In genomic region chr19:10885241-10886169, GRCh38 we compare ENCODE assay signal across 22 cellular contexts. TPM values are rescaled to one million over a fixed set of nuclear protein-coding genes. Genes with fewer than 3 reads are reported as not detected.
DNase-seq lines count a peak whose midpoint lies in the region; ATAC-seq, FAIRE-seq and TF ChIP-seq lines count a peak whose summit lies in the region.
"Had no signal": no experiment of that assay in that cellular context is flagged by ENCODE, and none has a peak within 500 bp of the region (broad histone marks: within the 10 kb centered on the region; RNA-seq: fewer than 3 reads in every experiment).

No MANE protein-coding gene starts in this region.

- H3K18ac ChIP-seq in H1 (ENCODE audit: extremely low read depth, low read length) (peak overlapping the region; percentile 36), neuronal stem cell (ENCODE audit: low read length) (peak overlapping the region; percentile 72)

- no peak for TF ChIP-seq CTCF in cardiac muscle cell (IDR thresholded peaks at IDR 0.05; ENCODE audit: low read depth, low read length)
- no peak for TF ChIP-seq CTCF in H1 (IDR thresholded peaks at IDR 0.05; ENCODE audit: control extremely low read depth in 1 of 3, insufficient read depth in 1 of 3, low read depth in 1 of 3, low read length in 3 of 3)
- no peak for TF ChIP-seq CTCF in vagina (IDR thresholded peaks at IDR 0.05)
- no peak for TF ChIP-seq CTCF in mucosa of descending colon (IDR thresholded peaks at IDR 0.05)

- peak overlapping the region; percentile 44; the same call in 1 of the 2 replicates for H2BK5ac ChIP-seq in H1 (ENCODE audit: low read depth, low read length)
- H2BK5ac ChIP-seq in neuronal stem cell (ENCODE audit: low read length) = no peak overlapping the region

- no peaks in the 10 kb centered on the region for H3K27me3 Mint-ChIP-seq in T-helper 17 cell

- H3K27ac Mint-ChIP-seq in T-helper 17 cell = no peak overlapping the region
- H3K27ac Mint-ChIP-seq: CD8-positive, alpha-beta T cell had no signal

- no peaks in the 10 kb centered on the region for H3K36me3 ChIP-seq in cardiac muscle cell
- H3K36me3 ChIP-seq in H1 (ENCODE audit: control insufficient read depth in 2 of 4, insufficient read depth in 4 of 4, low read length in 3 of 4) = no peaks in the 10 kb centered on the region
- peaks cover 0 to 2% of the 10 kb centered on the region in 2 donors for H3K36me3 ChIP-seq in neuronal stem cell (replicated peaks in 1 of 2; ENCODE audit: control insufficient read depth in 2 of 2, insufficient read depth in 2 of 2, low read length in 2 of 2)
- no peaks in the 10 kb centered on the region for H3K36me3 ChIP-seq in vagina
- no peaks in the 10 kb centered on the region for H3K36me3 ChIP-seq in mucosa of descending colon (ENCODE audit: low read depth)

- H4K91ac ChIP-seq in H1 (replicated peaks; ENCODE audit: insufficient read length, low read length) (no peak overlapping the region), neuronal stem cell (ENCODE audit: low read depth, low read length, poor library complexity) (no peak overlapping the region)

- H3K27me3 ChIP-seq in cardiac muscle cell (no peaks in the 10 kb centered on the region), H1 (replicated peaks in 1 of 4; ENCODE audit: control insufficient read depth in 3 of 4, extremely low read depth in 1 of 4, insufficient read depth in 3 of 4, low read length in 3 of 4) (no peaks in the 10 kb centered on the region), neuronal stem cell (ENCODE audit: control insufficient read depth in 3 of 3, insufficient read depth in 3 of 3, low read depth in 1 of 3, low read length in 3 of 3) (no peaks in the 10 kb centered on the region), vagina (no peaks in the 10 kb centered on the region)
- H3K27me3 ChIP-seq: stomach had no signal

- H3K79me2 ChIP-seq in H1 (ENCODE audit: control insufficient read depth in 1 of 2, insufficient read depth in 2 of 2, low read length in 2 of 2) = peaks cover 4 to 81% of the 10 kb centered on the region in 2 experiments; a peak in 2 of 4 replicates

- FAIRE-seq in H1 (lab: Jason Lieb, UNC) = peak; percentile 28
- FAIRE-seq: GM18507, GM19239, kidney had no signal

- H3K27ac ChIP-seq in cardiac muscle cell = peak overlapping the region; percentile 65
- H3K27ac ChIP-seq in H1 (ENCODE audit: low read depth, low read length) = no peak overlapping the region
- H3K27ac ChIP-seq in neuronal stem cell (replicated peaks; ENCODE audit: low read length) = peak overlapping the region; percentile 76
- peak overlapping the region; percentile 73 for H3K27ac ChIP-seq in vagina
- H3K27ac ChIP-seq: coronary artery had no signal

- DNase-seq in cardiac muscle cell (ENCODE audit: low read depth in 1 of 2, low spot score in 1 of 2) = no peak
- no peak for DNase-seq in left cardiac atrium
- DNase-seq in H1 (ENCODE audit: low read depth in 1 of 2, low spot score in 2 of 2) = no peak
- no peak for DNase-seq in neuronal stem cell (ENCODE audit: low spot score)
- no peak for DNase-seq in vagina (ENCODE audit: extremely low spot score in 2 of 2)
- DNase-seq in mucosa of descending colon = no peak
- no peak for DNase-seq in T-helper 17 cell
- DNase-seq in NCI-H2029 treated with DMSO at 0.1 percent for 48 hours (lab: John Stamatoyannopoulos, UW) = no peak
- DNase-seq: ACHN; activated effector memory CD4-positive, alpha-beta T cell treated with anti-CD3 and anti-CD28 coated beads, Interleukin-2, amount 50 U/mL, for 16 hours; anterior cingulate cortex; CD8-positive, alpha-beta T cell; DMS79 treated with DMSO at 0.1 percent for 48 hours; head of caudate nucleus; kidney; NCI-H1092; stomach had no signal

- no peak for TF ChIP-seq EP300 in H1 (IDR thresholded peaks at IDR 0.05; ENCODE audit: borderline replicate concordance in 1 of 2, low read depth in 2 of 2, low read length in 2 of 2)

- H3K23me2 ChIP-seq in H1 (ENCODE audit: low read depth, low read length) = no peaks in the 10 kb centered on the region

- H3K9me3 ChIP-seq in cardiac muscle cell (ENCODE audit: low read depth) (no peaks in the 10 kb centered on the region), H1 (ENCODE audit: insufficient read depth in 2 of 2, low read depth in 1 of 2, low read length in 1 of 2) (no peaks in the 10 kb centered on the region), neuronal stem cell (replicated peaks in 1 of 2; ENCODE audit: control insufficient read depth in 2 of 2, insufficient read depth in 1 of 2, low read depth in 1 of 2, low read length in 2 of 2) (no peaks in the 10 kb centered on the region), vagina (no peaks in the 10 kb centered on the region), mucosa of descending colon (no peaks in the 10 kb centered on the region), T-helper 17 cell (ENCODE audit: control insufficient read depth, low read length, poor library complexity, severe bottlenecking) (no peaks in the 10 kb centered on the region)
- H3K9me3 ChIP-seq: stomach had no signal

- H3K4me1 ChIP-seq in cardiac muscle cell (ENCODE audit: low read depth) (peaks cover 57% of the 10 kb centered on the region), H1 (replicated peaks in 1 of 4; ENCODE audit: control insufficient read depth in 3 of 4, insufficient read depth in 4 of 4, low read length in 3 of 4) (peaks cover 24 to 52% (median 45%) of the 10 kb centered on the region in 4 experiments), neuronal stem cell (ENCODE audit: control insufficient read depth in 2 of 2, insufficient read depth in 1 of 2, low read depth in 1 of 2, low read length in 2 of 2) (peaks cover 57 to 59% of the 10 kb centered on the region in 2 donors), vagina (peaks cover 81% of the 10 kb centered on the region), mucosa of descending colon (ENCODE audit: low read depth) (peaks cover 2% of the 10 kb centered on the region)

- 58% methylated on average over 17 of the region's 19 CpGs; no CpG with 5 or more reads in 1 of the 2 experiments for WGBS in H1 (ENCODE audit: extremely low coverage in 1 of 2, insufficient coverage in 1 of 2, insufficient read length in 1 of 2, insufficient replicate concordance in 2 of 2, low coverage in 1 of 2, low lambda C conversion rate in 2 of 2, missing lambda C conversion rate in 1 of 2), 2 experiments
- no CpG with 5 or more reads among the region's 19 CpGs for WGBS in neuronal stem cell (ENCODE audit: extremely low coverage in 2 of 2, insufficient read length in 2 of 2, insufficient replicate concordance in 1 of 2), 2 donors

- no peak overlapping the region for H4K5ac ChIP-seq in H1 (ENCODE audit: insufficient read length, low read depth, low read length)

- H3K4me3 Mint-ChIP-seq in T-helper 17 cell = no peak overlapping the region
- H3K4me3 Mint-ChIP-seq: CD8-positive, alpha-beta T cell had no signal

- H3K4me1 Mint-ChIP-seq in T-helper 17 cell = peaks cover 9% of the 10 kb centered on the region

- CTCF ChIA-PET in H1 (lab: Charles Lee; ENCODE audit: partially characterized antibody) = interaction anchor here (0.7 to 11.7 kb wide), 7 partner anchors 11 to 393 kb away, joined by 3 to 103 read pairs (median 3); partner anchors contain the start of gene CARM1

- peaks cover 28% of the 10 kb centered on the region for H3K79me1 ChIP-seq in H1 (ENCODE audit: low read depth, low read length)
- H3K79me1 ChIP-seq in neuronal stem cell (ENCODE audit: low read depth, low read length) = peaks cover 21% of the 10 kb centered on the region

- H2AFZ ChIP-seq in H1 (ENCODE audit: low read length) (no peak overlapping the region), neuronal stem cell (ENCODE audit: low read length) (no peak overlapping the region)

- H3K4me2 ChIP-seq in H1 (ENCODE audit: insufficient read depth in 1 of 2, low read depth in 2 of 2, low read length in 2 of 2) (peak overlapping the region; percentile 6 to 36; a peak in 3 of 4 replicates), neuronal stem cell (ENCODE audit: insufficient read depth, low read length, poor library complexity, severe bottlenecking) (no peak overlapping the region)

- H3K4ac ChIP-seq in H1 (replicated peaks; ENCODE audit: insufficient read length, low read depth, low read length) (no peak overlapping the region), neuronal stem cell (ENCODE audit: low read length) (no peak overlapping the region)

- H2BK15ac ChIP-seq in H1 (ENCODE audit: low read length) = no peak overlapping the region
- no peak overlapping the region for H2BK15ac ChIP-seq in neuronal stem cell (ENCODE audit: low read length)

- no peak overlapping the region; the same call in none of the 2 replicates for H4K8ac ChIP-seq in H1 (ENCODE audit: extremely low read depth, insufficient read depth, low read length)
- no peak overlapping the region for H4K8ac ChIP-seq in neuronal stem cell (ENCODE audit: low read depth, low read length)

- H3K23ac ChIP-seq in H1 (ENCODE audit: insufficient read length) (no peak overlapping the region), neuronal stem cell (ENCODE audit: low read depth, low read length, poor library complexity) (peak overlapping the region; percentile 37)

- TF ChIP-seq POLR2A in H1 (IDR thresholded peaks at IDR 0.05; ENCODE audit: control extremely low read depth in 1 of 2, low read depth in 2 of 2, low read length in 2 of 2) (no peak), vagina (IDR thresholded peaks at IDR 0.05) (no peak)

- H2BK120ac ChIP-seq in H1 (replicated peaks; ENCODE audit: low read depth, low read length) (no peak overlapping the region), neuronal stem cell (ENCODE audit: low read depth, low read length) (no peak overlapping the region)

- H2AK5ac ChIP-seq in H1 (ENCODE audit: low read depth, low read length) (no peak overlapping the region; the same call in 1 of the 2 replicates), neuronal stem cell (ENCODE audit: low read depth, low read length) (no peak overlapping the region)

- H3K9ac ChIP-seq in H1 (replicated peaks in 1 of 4; ENCODE audit: extremely low read depth in 1 of 4, low read depth in 3 of 4, low read length in 3 of 4) (no peak overlapping the region; a peak in 1 of 7 replicates), neuronal stem cell (ENCODE audit: low read depth, low read length, poor library complexity) (no peak overlapping the region)

- H4K20me1 ChIP-seq in H1 (replicated peaks in 1 of 2; ENCODE audit: control insufficient read depth in 1 of 2, insufficient read depth in 2 of 2, low read length in 2 of 2) = peaks cover 0 to 9% of the 10 kb centered on the region in 2 experiments

- no peak overlapping the region for H3K14ac ChIP-seq in H1 (ENCODE audit: insufficient read length)
- no peak overlapping the region for H3K14ac ChIP-seq in neuronal stem cell (ENCODE audit: low read length)

- H3K4me3 ChIP-seq in cardiac muscle cell (no peak overlapping the region), H1 (ENCODE audit: extremely low read depth in 1 of 4, insufficient read depth in 2 of 4, low read depth in 3 of 4, low read length in 4 of 4) (0 out of 8 replicates have a peak overlapping the region, but pooled peaks of 1 of the 4 experiments have one; percentile 13), neuronal stem cell (ENCODE audit: low read length in 2 of 2) (no peak overlapping the region), vagina (peak overlapping the region in 1 of 2 donors; percentile 13), mucosa of descending colon (no peak overlapping the region)
- H3K4me3 ChIP-seq: coronary artery, stomach had no signal

- H3K56ac ChIP-seq in H1 (replicated peaks; ENCODE audit: insufficient read length, low read depth, low read length) = no peak overlapping the region

- H3K36me3 Mint-ChIP-seq in T-helper 17 cell (ENCODE audit: low read depth) = no peaks in the 10 kb centered on the region
- H3K36me3 Mint-ChIP-seq: CD8-positive, alpha-beta T cell had no signal

- intact Hi-C loops in left cardiac atrium (cut with DNase I) = no loop called here
- intact Hi-C loops in vagina (cut with DNase I) = no loop called here
- intact Hi-C loops in mucosa of descending colon (cut with DNase I, micrococcal nuclease) = no loop called here

- no peak overlapping the region for H2BK12ac ChIP-seq in H1 (ENCODE audit: low read depth, low read length)
- H2BK12ac ChIP-seq in neuronal stem cell (ENCODE audit: low read length) = no peak overlapping the region

- ATAC-seq in left cardiac atrium = no peak
- no peak for ATAC-seq in mucosa of descending colon
- ATAC-seq in T-helper 17 cell = no peak
- ATAC-seq: activated CD4-positive, CD25-positive, alpha-beta regulatory T cell treated with anti-CD3 and anti-CD28 coated beads, Interleukin-2, amount 50 U/mL, for 24 hours; CD8-positive, alpha-beta T cell; esophagus mucosa had no signal

- POLR2A ChIA-PET in H1 (lab: Charles Lee; ENCODE audit: partially characterized antibody) = interaction anchor here (1.0 to 2.4 kb wide), 4 partner anchors 13 to 51 kb away, joined by 3 to 9 read pairs (median 4); no protein-coding TSS in a partner anchor

- TF ChIP-seq RAD21 in H1 (IDR thresholded peaks at IDR 0.05 in 1 of 2, conservative IDR thresholded peaks at IDR 0.05 in 1 of 2; ENCODE audit: low read depth in 2 of 2, low read length in 2 of 2) = no peak

- H2BK20ac ChIP-seq in H1 (ENCODE audit: low read length) = 0 out of 2 replicates have a peak overlapping the region, but pooled peaks have one; percentile 32

RNA-seq across cellular contexts. Expression of gene CARM1, which starts 14.2 kb away (rescaled TPM):
- total RNA-seq in cardiac muscle cell (90.7 and 92.6 TPM in 2 replicates), left cardiac atrium (10 to 100 TPM; 31.9 to 32.4 TPM), vagina (28.2 TPM), mucosa of descending colon (10 to 100 TPM; 49.1 to 54.3 (median 49.7) TPM), T-helper 17 cell (10 to 100 TPM; 22.9 to 24.3 TPM)
- polyA plus RNA-seq in cardiac muscle cell (46.8 and 81.2 TPM in 2 replicates), H1 (2011; rRNA removed) (164 and 270 TPM in 2 replicates)
- total RNA-seq in H1 (2021; fragmentation: NEBNext Ultra II Directional; extraction: Animal tissue kit (Norgen Biotek cat#: 25700)) = 134 and 136 TPM in 2 replicates
- polyA plus RNA-seq in H1 (2011; cell fraction: cytosol; rRNA removed) = 106 TPM
- 178 TPM for polyA plus RNA-seq in H1 (2011; cell fraction: nucleus; rRNA removed)
- polyA plus RNA-seq in H1 (2012, experiment 1 of 2) = 75.6 to 138 TPM (median 129 TPM) in 4 replicates
- polyA plus RNA-seq in H1 (2012, experiment 2 of 2) = 122 TPM
- polyA plus RNA-seq in H1 (2013, experiment 1 of 2) = 125 TPM
- 126 TPM for polyA plus RNA-seq in H1 (2013, experiment 2 of 2)
- 71.3 and 96.2 TPM in 2 replicates for polyA minus RNA-seq in H1 (2011; rRNA and poly(A)+ RNA removed)
- polyA minus RNA-seq in H1 (2011; cell fraction: cytosol; rRNA and poly(A)+ RNA removed) = 60.0 TPM
- polyA minus RNA-seq in H1 (2011; cell fraction: nucleus; rRNA and poly(A)+ RNA removed) = 48.8 TPM
- 119 TPM for polyA plus RNA-seq in neuronal stem cell (2013, experiment 1 of 2)
- polyA plus RNA-seq in neuronal stem cell (2013, experiment 2 of 2) = 114 TPM

RNA-seq across cellular contexts. Expression of gene C19orf38, which starts 37.3 kb away (rescaled TPM):
- 0.33 TPM in 1 of 2 replicates, not detected in the other for total RNA-seq in cardiac muscle cell
- polyA plus RNA-seq in cardiac muscle cell = 0.64 and 1.1 TPM in 2 replicates
- 1 to 10 TPM; 1.1 to 1.2 TPM for total RNA-seq in left cardiac atrium
- 0.27 TPM in 1 of 2 replicates, not detected in the other for total RNA-seq in H1 (2021; fragmentation: NEBNext Ultra II Directional; extraction: Animal tissue kit (Norgen Biotek cat#: 25700))
- 0.53 and 0.77 TPM in 2 replicates for polyA plus RNA-seq in H1 (2011; rRNA removed)
- polyA plus RNA-seq in H1 (2011; cell fraction: cytosol; rRNA removed) = 0.50 TPM
- polyA plus RNA-seq in H1 (2011; cell fraction: nucleus; rRNA removed) = 0.68 TPM
- 0.32 to 0.66 TPM (median 0.39 TPM) in 3 of 4 replicates, not detected in the other for polyA plus RNA-seq in H1 (2012, experiment 1 of 2)
- polyA plus RNA-seq in H1 (2012, experiment 2 of 2) = 0.39 TPM
- polyA plus RNA-seq in H1 (2013, experiment 1 of 2) = 0.20 TPM
- polyA plus RNA-seq in H1 (2013, experiment 2 of 2) = 0.31 TPM
- polyA minus RNA-seq in H1 (2011; rRNA and poly(A)+ RNA removed) = 0.20 and 0.28 TPM in 2 replicates
- not detected for polyA minus RNA-seq in H1 (2011; cell fraction: cytosol; rRNA and poly(A)+ RNA removed)
- 1.1 TPM for polyA minus RNA-seq in H1 (2011; cell fraction: nucleus; rRNA and poly(A)+ RNA removed)
- 0.15 TPM for polyA plus RNA-seq in neuronal stem cell (2013, experiment 1 of 2)
- 0.14 TPM for polyA plus RNA-seq in neuronal stem cell (2013, experiment 2 of 2)
- 2.5 TPM for total RNA-seq in vagina
- total RNA-seq in mucosa of descending colon = 1 to 10 TPM in 1 of 3 donors, under 1 TPM in 2; 0.64 to 1.9 (median 0.73) TPM
- total RNA-seq in T-helper 17 cell = 1 to 10 TPM; 1.6 to 2.2 TPM
- total RNA-seq: CD8-positive, alpha-beta T cell; esophagus mucosa had no signal

RNA-seq across cellular contexts. Expression of gene YIPF2, which starts 42.9 kb away (rescaled TPM):
- total RNA-seq in cardiac muscle cell (67.2 and 69.9 TPM in 2 replicates), left cardiac atrium (10 to 100 TPM; 26.5 to 31.8 TPM), vagina (42.7 TPM), mucosa of descending colon (10 to 100 TPM; 34.0 to 55.8 (median 55.2) TPM), T-helper 17 cell (10 to 100 TPM; 19.5 to 19.8 TPM)
- polyA plus RNA-seq in cardiac muscle cell (32.9 and 38.9 TPM in 2 replicates), H1 (2011; rRNA removed) (112 and 151 TPM in 2 replicates)
- total RNA-seq in H1 (2021; fragmentation: NEBNext Ultra II Directional; extraction: Animal tissue kit (Norgen Biotek cat#: 25700)) = 47.5 and 48.3 TPM in 2 replicates
- polyA plus RNA-seq in H1 (2011; cell fraction: cytosol; rRNA removed) = 91.7 TPM
- 125 TPM for polyA plus RNA-seq in H1 (2011; cell fraction: nucleus; rRNA removed)
- polyA plus RNA-seq in H1 (2012, experiment 1 of 2) = 24.9 to 55.5 TPM (median 50.4 TPM) in 4 replicates
- polyA plus RNA-seq in H1 (2012, experiment 2 of 2) = 58.3 TPM
- polyA plus RNA-seq in H1 (2013, experiment 1 of 2) = 47.5 TPM
- 47.1 TPM for polyA plus RNA-seq in H1 (2013, experiment 2 of 2)
- 31.4 and 45.4 TPM in 2 replicates for polyA minus RNA-seq in H1 (2011; rRNA and poly(A)+ RNA removed)
- polyA minus RNA-seq in H1 (2011; cell fraction: cytosol; rRNA and poly(A)+ RNA removed) = 41.3 TPM
- polyA minus RNA-seq in H1 (2011; cell fraction: nucleus; rRNA and poly(A)+ RNA removed) = 49.0 TPM
- 28.4 TPM for polyA plus RNA-seq in neuronal stem cell (2013, experiment 1 of 2)
- polyA plus RNA-seq in neuronal stem cell (2013, experiment 2 of 2) = 27.5 TPM

RNA-seq across cellular contexts. Expression of gene TIMM29, which starts 43.1 kb away (rescaled TPM):
- total RNA-seq in cardiac muscle cell (52.2 and 54.5 TPM in 2 replicates), left cardiac atrium (10 to 100 TPM; 12.7 to 15.1 TPM), vagina (21.9 TPM), mucosa of descending colon (10 to 100 TPM; 18.5 to 25.0 (median 22.7) TPM), T-helper 17 cell (10 to 100 TPM; 17.1 to 21.0 TPM)
- polyA plus RNA-seq in cardiac muscle cell (31.3 and 41.7 TPM in 2 replicates), H1 (2011; rRNA removed) (15.9 and 24.2 TPM in 2 replicates)
- total RNA-seq in H1 (2021; fragmentation: NEBNext Ultra II Directional; extraction: Animal tissue kit (Norgen Biotek cat#: 25700)) = 22.5 and 24.0 TPM in 2 replicates
- 19.9 TPM for polyA plus RNA-seq in H1 (2011; cell fraction: cytosol; rRNA removed)
- polyA plus RNA-seq in H1 (2011; cell fraction: nucleus; rRNA removed) = 14.8 TPM
- 19.3 to 25.7 TPM (median 21.5 TPM) in 4 replicates for polyA plus RNA-seq in H1 (2012, experiment 1 of 2)
- polyA plus RNA-seq in H1 (2012, experiment 2 of 2) = 30.8 TPM
- polyA plus RNA-seq in H1 (2013, experiment 1 of 2) = 24.8 TPM
- 22.2 TPM for polyA plus RNA-seq in H1 (2013, experiment 2 of 2)
- 5.7 and 8.0 TPM in 2 replicates for polyA minus RNA-seq in H1 (2011; rRNA and poly(A)+ RNA removed)
- polyA minus RNA-seq in H1 (2011; cell fraction: cytosol; rRNA and poly(A)+ RNA removed) = 12.0 TPM
- 16.6 TPM for polyA minus RNA-seq in H1 (2011; cell fraction: nucleus; rRNA and poly(A)+ RNA removed)
- polyA plus RNA-seq in neuronal stem cell (2013, experiment 1 of 2) = 19.1 TPM
- 19.4 TPM for polyA plus RNA-seq in neuronal stem cell (2013, experiment 2 of 2)

RNA-seq across cellular contexts. Expression of gene TMED1, which starts 49.5 kb away (rescaled TPM):
- total RNA-seq in cardiac muscle cell = 77.5 and 83.1 TPM in 2 replicates
- polyA plus RNA-seq in cardiac muscle cell = 131 and 137 TPM in 2 replicates
- total RNA-seq in left cardiac atrium = 10 to 100 TPM; 27.2 to 28.5 TPM
- 26.2 and 26.9 TPM in 2 replicates for total RNA-seq in H1 (2021; fragmentation: NEBNext Ultra II Directional; extraction: Animal tissue kit (Norgen Biotek cat#: 25700))
- 31.9 and 41.7 TPM in 2 replicates for polyA plus RNA-seq in H1 (2011; rRNA removed)
- 44.8 TPM for polyA plus RNA-seq in H1 (2011; cell fraction: cytosol; rRNA removed)
- polyA plus RNA-seq in H1 (2011; cell fraction: nucleus; rRNA removed) = 29.2 TPM
- polyA plus RNA-seq in H1 (2012, experiment 1 of 2) = 19.0 to 35.1 TPM (median 31.2 TPM) in 4 replicates
- 31.9 TPM for polyA plus RNA-seq in H1 (2012, experiment 2 of 2)
- 25.1 TPM for polyA plus RNA-seq in H1 (2013, experiment 1 of 2)
- 31.6 TPM for polyA plus RNA-seq in H1 (2013, experiment 2 of 2)
- polyA minus RNA-seq in H1 (2011; rRNA and poly(A)+ RNA removed) = 13.8 and 22.8 TPM in 2 replicates
- polyA minus RNA-seq in H1 (2011; cell fraction: cytosol; rRNA and poly(A)+ RNA removed) = 16.4 TPM
- polyA minus RNA-seq in H1 (2011; cell fraction: nucleus; rRNA and poly(A)+ RNA removed) = 8.5 TPM
- polyA plus RNA-seq in neuronal stem cell (2013, experiment 1 of 2) = 32.4 TPM
- polyA plus RNA-seq in neuronal stem cell (2013, experiment 2 of 2) = 32.9 TPM
- total RNA-seq in vagina = 20.4 TPM
- 10 to 100 TPM; 12.8 to 24.7 (median 15.3) TPM for total RNA-seq in mucosa of descending colon
- 10 to 100 TPM in 1 of 2 donors, 1 to 10 TPM in 1; 8.7 to 10.5 TPM for total RNA-seq in T-helper 17 cell
